10 cellular contexts compared by ENCODE assay signal in the genomic region with DNA sequence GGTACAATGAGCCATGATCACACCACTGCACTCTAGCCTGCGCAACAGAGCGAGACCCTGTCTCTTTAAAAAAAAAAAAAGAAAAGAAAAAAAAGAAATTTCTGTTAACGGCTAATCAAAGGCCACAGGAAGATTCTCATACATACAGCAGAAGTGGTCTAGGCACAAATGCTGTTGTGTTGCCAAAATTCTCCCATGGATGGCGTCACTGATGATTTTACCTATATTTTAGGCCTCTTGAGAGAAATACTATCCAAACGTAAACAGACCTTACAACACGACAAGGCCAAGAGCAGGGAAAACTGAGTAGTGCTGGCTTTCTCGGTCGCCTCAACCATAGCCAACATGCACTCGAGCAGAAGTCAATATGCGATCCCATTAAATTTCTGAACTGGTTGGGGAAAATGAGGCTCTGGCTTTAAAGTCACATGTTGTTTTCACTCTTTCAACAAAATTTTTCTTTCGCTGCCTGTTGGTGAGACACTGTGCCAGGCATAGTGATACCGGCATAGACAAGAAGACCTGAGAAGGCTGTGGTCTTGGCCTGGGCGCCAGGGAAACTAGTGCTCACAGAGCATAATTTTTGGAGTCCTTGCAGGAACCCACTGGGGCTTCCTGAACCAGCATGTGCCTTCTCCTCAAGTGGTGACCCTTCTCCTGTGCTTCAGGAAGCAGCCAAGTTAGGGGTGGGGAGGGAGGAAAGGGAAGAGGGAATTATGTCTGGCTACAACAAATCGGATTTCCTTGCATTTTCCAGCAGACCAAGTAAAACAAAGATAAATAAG. TPM values are rescaled to one million over a fixed set of nuclear protein-coding genes. Genes with fewer than 3 reads are reported as not detected.
A peak's percentile ranks its signal among the peaks of the same experiment; 100 is the strongest.
DNase-seq lines count a peak whose midpoint lies in the region; ATAC-seq and TF ChIP-seq lines count a peak whose summit lies in the region.
"Had no signal": no experiment of that assay in that cellular context is flagged by ENCODE, and none has a peak within 500 bp of the region (broad histone marks: within the 10 kb centered on the region; RNA-seq: fewer than 3 reads in every experiment).

No MANE protein-coding gene starts in this region.

- H3K9me3 Mint-ChIP-seq in CD4-positive, CD25-positive, alpha-beta regulatory T cell = no peaks in the 10 kb centered on the region
- no peaks in the 10 kb centered on the region for H3K9me3 Mint-ChIP-seq in HFFc6
- H3K9me3 Mint-ChIP-seq in mesothelial cell of epicardium = peaks cover 31% of the 10 kb centered on the region

- TF ChIP-seq CTCF in HFFc6 (IDR thresholded peaks at IDR 0.05) = no peak
- no peak for TF ChIP-seq CTCF in mesothelial cell of epicardium (IDR thresholded peaks at IDR 0.05; ENCODE audit: unreplicated experiment)
- no peak for TF ChIP-seq CTCF in tibial artery (IDR thresholded peaks at IDR 0.05)
- TF ChIP-seq CTCF in gastrocnemius medialis (IDR thresholded peaks at IDR 0.05 in 4 of 5, conservative IDR thresholded peaks at IDR 0.05 in 1 of 5) = no peak

- DNase-seq in CD4-positive, CD25-positive, alpha-beta regulatory T cell = no peak
- DNase-seq in HFFc6 (no peak), T-helper 17 cell (no peak), mesothelial cell of epicardium (ENCODE audit: low spot score in 2 of 2, unreplicated experiment in 2 of 2) (no peak), tibial artery (no peak), OCI-M2 (lab: John Stamatoyannopoulos, UW; ENCODE audit: unreplicated experiment) (no peak), NCI-H774 (lab: John Stamatoyannopoulos, UW) (no peak), gastrocnemius medialis (no peak)

- no peak for TF ChIP-seq POLR2A in gastrocnemius medialis (IDR thresholded peaks at IDR 0.05)

- no peaks in the 10 kb centered on the region for H3K27me3 Mint-ChIP-seq in CD4-positive, CD25-positive, alpha-beta regulatory T cell
- H3K27me3 Mint-ChIP-seq in HFFc6 (ENCODE audit: insufficient read depth) (peaks cover 2% of the 10 kb centered on the region; the same call in 1 of the 2 replicates), T-helper 17 cell (no peaks in the 10 kb centered on the region), mesothelial cell of epicardium (ENCODE audit: low read depth) (no peaks in the 10 kb centered on the region)
- H3K27me3 Mint-ChIP-seq: type B pancreatic cell had no signal

- in situ Hi-C loops in gastrocnemius medialis (cut with MboI; ENCODE audit: low sequenced_read_pairs in 4 of 4) = no loop called here

- peak overlapping the region; percentile 48 to 57 (median 52) for H3K27ac Mint-ChIP-seq in CD4-positive, CD25-positive, alpha-beta regulatory T cell
- H3K27ac Mint-ChIP-seq in HFFc6 (peak overlapping the region; percentile 40), T-helper 17 cell (peak overlapping the region; percentile 49), mesothelial cell of epicardium (peak overlapping the region; percentile 87)
- H3K27ac Mint-ChIP-seq: type B pancreatic cell had no signal

- H3K4me1 ChIP-seq in CD4-positive, CD25-positive, alpha-beta regulatory T cell (ENCODE audit: control insufficient read depth, insufficient read depth, low read length, poor library complexity, severe bottlenecking) = peaks cover 19% of the 10 kb centered on the region
- H3K4me1 ChIP-seq in tibial artery = no peaks in the 10 kb centered on the region
- H3K4me1 ChIP-seq in gastrocnemius medialis = no peaks in the 10 kb centered on the region

- H3K4me3 Mint-ChIP-seq in CD4-positive, CD25-positive, alpha-beta regulatory T cell = peak overlapping the region in 1 of 4 donors; percentile 22
- H3K4me3 Mint-ChIP-seq in HFFc6 = no peak overlapping the region; the same call in 1 of the 2 replicates
- H3K4me3 Mint-ChIP-seq in T-helper 17 cell = no peak overlapping the region
- no peak overlapping the region for H3K4me3 Mint-ChIP-seq in mesothelial cell of epicardium
- H3K4me3 Mint-ChIP-seq: type B pancreatic cell had no signal

- H3K4me3 ChIP-seq in CD4-positive, CD25-positive, alpha-beta regulatory T cell (ENCODE audit: low read depth, low read length) = no peak overlapping the region
- H3K4me3 ChIP-seq in tibial artery = no peak overlapping the region
- no peak overlapping the region for H3K4me3 ChIP-seq in gastrocnemius medialis
- H3K4me3 ChIP-seq: lung had no signal

- ATAC-seq in CD4-positive, CD25-positive, alpha-beta regulatory T cell (ENCODE audit: low read depth in 2 of 2) = no peak
- no peak for ATAC-seq in T-helper 17 cell
- no peak for ATAC-seq in gastrocnemius medialis

- no peaks in the 10 kb centered on the region for H3K27me3 ChIP-seq in CD4-positive, CD25-positive, alpha-beta regulatory T cell (ENCODE audit: control insufficient read depth, insufficient read depth, low read length)
- H3K27me3 ChIP-seq in tibial artery (no peaks in the 10 kb centered on the region), gastrocnemius medialis (no peaks in the 10 kb centered on the region)

- H3K36me3 ChIP-seq in CD4-positive, CD25-positive, alpha-beta regulatory T cell (ENCODE audit: control insufficient read depth, insufficient read depth, low read length) = no peaks in the 10 kb centered on the region
- H3K36me3 ChIP-seq in tibial artery = no peaks in the 10 kb centered on the region
- H3K36me3 ChIP-seq in gastrocnemius medialis = no peaks in the 10 kb centered on the region

- peaks cover 3% of the 10 kb centered on the region for H3K36me3 Mint-ChIP-seq in CD4-positive, CD25-positive, alpha-beta regulatory T cell
- H3K36me3 Mint-ChIP-seq in HFFc6 (ENCODE audit: low read depth) (no peaks in the 10 kb centered on the region), T-helper 17 cell (ENCODE audit: low read depth) (no peaks in the 10 kb centered on the region), mesothelial cell of epicardium (peaks cover 3% of the 10 kb centered on the region)
- H3K36me3 Mint-ChIP-seq: type B pancreatic cell had no signal

- no peaks in the 10 kb centered on the region for H3K9me3 ChIP-seq in CD4-positive, CD25-positive, alpha-beta regulatory T cell (ENCODE audit: control insufficient read depth in 2 of 2, low read length in 2 of 2)
- H3K9me3 ChIP-seq in T-helper 17 cell (ENCODE audit: control insufficient read depth, low read length, poor library complexity, severe bottlenecking) (no peaks in the 10 kb centered on the region), tibial artery (no peaks in the 10 kb centered on the region), gastrocnemius medialis (no peaks in the 10 kb centered on the region)

- peaks cover 9 to 63% (median 35%) of the 10 kb centered on the region in 4 donors for H3K4me1 Mint-ChIP-seq in CD4-positive, CD25-positive, alpha-beta regulatory T cell
- H3K4me1 Mint-ChIP-seq in HFFc6 (ENCODE audit: low read depth) (peaks cover 28% of the 10 kb centered on the region), T-helper 17 cell (peaks cover 32% of the 10 kb centered on the region), mesothelial cell of epicardium (peaks cover 50% of the 10 kb centered on the region)

- intact Hi-C loops in tibial artery (cut with DNase I; ENCODE audit: low total_unique reads) = no loop called here
- intact Hi-C loops in gastrocnemius medialis (cut with DNase I; ENCODE audit: low total_unique reads) = no loop called here

- no peak overlapping the region for H3K27ac ChIP-seq in CD4-positive, CD25-positive, alpha-beta regulatory T cell (ENCODE audit: insufficient read depth, low read length, poor library complexity, severe bottlenecking)
- H3K27ac ChIP-seq in tibial artery (no peak overlapping the region), gastrocnemius medialis (no peak overlapping the region)

RNA-seq across cellular contexts. Expression of gene SH3KBP1, which starts 20.6 kb away (rescaled TPM):
- total RNA-seq in CD4-positive, CD25-positive, alpha-beta regulatory T cell = 169 TPM
- 100 to 1,000 TPM; 161 to 185 (median 176) TPM for polyA plus RNA-seq in CD4-positive, CD25-positive, alpha-beta regulatory T cell
- 10 to 100 TPM; 46.5 to 64.9 (median 61.0) TPM for total RNA-seq in HFFc6 (2021; fragmentation: NEBNext Ultra II Directional; extraction: Animal tissue kit (Norgen Biotek cat#: 25700))
- total RNA-seq in T-helper 17 cell (100 to 1,000 TPM; 117 to 123 TPM), mesothelial cell of epicardium (30.6 to 35.9 TPM (median 32.8 TPM) in 3 replicates), gastrocnemius medialis (1 to 10 TPM; 2.3 to 4.5 (median 3.6) TPM)
